In genomic region chrX:54891573-54891972, GRCh38 we compare ENCODE assay signal across 10 cellular contexts. TPM values are rescaled to one million over a fixed set of nuclear protein-coding genes. Genes with fewer than 3 reads are reported as not detected.
DNase-seq lines count a peak whose midpoint lies in the region; ATAC-seq, FAIRE-seq and TF ChIP-seq lines count a peak whose summit lies in the region.
"Had no signal": no experiment of that assay in that cellular context is flagged by ENCODE, and none has a peak within 500 bp of the region (broad histone marks: within the 10 kb centered on the region; RNA-seq: fewer than 3 reads in every experiment).

No MANE protein-coding gene starts in this region.

- no CpG with 5 or more reads among the region's 3 CpGs for WGBS in endodermal cell (ENCODE audit: insufficient coverage in 1 of 2, insufficient read length in 1 of 2), 2 experiments
- 9 to 22% methylated on average over 3 of the region's 3 CpGs for WGBS in pancreas, 2 donors

- H3K9me3 ChIP-seq in endodermal cell (ENCODE audit: control insufficient read depth, low read length) (no peaks in the 10 kb centered on the region), pancreas (no peaks in the 10 kb centered on the region)

- H2AFZ ChIP-seq in KMS-11 (ENCODE audit: low read depth), result no peak overlapping the region

- H3K27me3 ChIP-seq in KMS-11 (ENCODE audit: insufficient read depth, low read depth), result no peaks in the 10 kb centered on the region
- H3K27me3 ChIP-seq in endodermal cell (ENCODE audit: control insufficient read depth, insufficient read depth, low read length, poor library complexity, severe bottlenecking), result peaks cover 10% of the 10 kb centered on the region
- peaks cover 0 to 5% (median 0%) of the 10 kb centered on the region in 4 donors for H3K27me3 ChIP-seq in pancreas

- peak in 3 of 4 donors; percentile 41 to 82 (median 70) for ATAC-seq in pancreas
- ATAC-seq in GM18519 (IDR thresholded peaks at IDR 0.05; ENCODE audit: low FRiP score, unreplicated experiment), result no peak

- H3K27ac ChIP-seq in KMS-11 (no peak overlapping the region), endodermal cell (ENCODE audit: low read depth, low read length) (no peak overlapping the region), pancreas (no peak overlapping the region)

- peak; percentile 61 for DNase-seq in activated effector memory CD4-positive, alpha-beta T cell treated with anti-CD3 and anti-CD28 coated beads, Interleukin-2, amount 50 U/mL, for 16 hours
- no peak for DNase-seq in activated effector memory CD4-positive, alpha-beta T cell treated with Interleukin-2 at 50 U/mL for 16 hours
- DNase-seq in T-helper 1 cell, result peak in 4 of 5 donors; percentile 5 to 28 (median 16)
- peak; percentile 60 for DNase-seq in endodermal cell
- peak in 2 of 6 donors; percentile 21 to 26 for DNase-seq in pancreas
- DNase-seq in NK-92 (lab: John Stamatoyannopoulos, UW; ENCODE audit: unreplicated experiment), result no peak

- no peaks in the 10 kb centered on the region for H3K36me3 Mint-ChIP-seq in endodermal cell (ENCODE audit: low read depth)

- TF ChIP-seq CTCF in KMS-11 (conservative IDR thresholded peaks at IDR 0.05; ENCODE audit: low read depth, low read length) (peak; percentile 31; the same call in 1 of the 2 replicates), endodermal cell (conservative IDR thresholded peaks at IDR 0.05) (peak; percentile 72), pancreas (IDR thresholded peaks at IDR 0.05) (peak in 2 of 4 donors; percentile 23 to 24)

- H3K9ac ChIP-seq in KMS-11 (no peak overlapping the region), endodermal cell (ENCODE audit: extremely low read depth, low read length, poor library complexity, severe bottlenecking) (no peak overlapping the region)

- no peaks in the 10 kb centered on the region for H3K4me1 Mint-ChIP-seq in endodermal cell

- H3K4me1 ChIP-seq in KMS-11 (ENCODE audit: low read depth, poor library complexity, severe bottlenecking) (no peaks in the 10 kb centered on the region), endodermal cell (ENCODE audit: control insufficient read depth, insufficient read depth, low read length) (no peaks in the 10 kb centered on the region), pancreas (no peaks in the 10 kb centered on the region)

- no peaks in the 10 kb centered on the region for H3K79me2 ChIP-seq in KMS-11 (ENCODE audit: insufficient read depth, low read depth)

- peaks cover 66% of the 10 kb centered on the region for H3K9me3 Mint-ChIP-seq in endodermal cell
- H3K9me3 Mint-ChIP-seq: stimulated activated naive CD8-positive, alpha-beta T cell treated with anti-CD3 and anti-CD28 coated beads, Interleukin-15, Interleukin-2, amounts not matched to agents 100 ng/mL and 50 ng/mL, for 24 hours had no signal

- H4K20me1 ChIP-seq in KMS-11 (ENCODE audit: insufficient read depth), result no peaks in the 10 kb centered on the region

- H3K36me3 ChIP-seq in KMS-11 (ENCODE audit: insufficient read depth) (no peaks in the 10 kb centered on the region), endodermal cell (ENCODE audit: control insufficient read depth, insufficient read depth, low read length) (no peaks in the 10 kb centered on the region), pancreas (no peaks in the 10 kb centered on the region)

- no peak overlapping the region for H3K27ac Mint-ChIP-seq in endodermal cell
- H3K27ac Mint-ChIP-seq: stimulated activated naive CD8-positive, alpha-beta T cell treated with anti-CD3 and anti-CD28 coated beads, Interleukin-15, Interleukin-2, amounts not matched to agents 100 ng/mL and 50 ng/mL, for 24 hours had no signal

- no peak for FAIRE-seq in pancreas (lab: Jason Lieb, UNC)
- FAIRE-seq: colon had no signal

- H3K4me3 Mint-ChIP-seq in endodermal cell, result no peak overlapping the region
- H3K4me3 Mint-ChIP-seq: stimulated activated naive CD8-positive, alpha-beta T cell treated with anti-CD3 and anti-CD28 coated beads, Interleukin-15, Interleukin-2, amounts not matched to agents 100 ng/mL and 50 ng/mL, for 24 hours had no signal

- H3K4me3 ChIP-seq in KMS-11 (IDR thresholded peaks at IDR 0.05; ENCODE audit: insufficient read depth, low read depth, low read length) (no peak overlapping the region), endodermal cell (ENCODE audit: low read length) (no peak overlapping the region), pancreas (no peak overlapping the region)

- intact Hi-C loops in pancreas (cut with DNase I), result no loop called here

- H3K4me2 ChIP-seq in KMS-11, result no peak overlapping the region

- peaks cover 12% of the 10 kb centered on the region for H3K27me3 Mint-ChIP-seq in endodermal cell (ENCODE audit: insufficient read depth)
- H3K27me3 Mint-ChIP-seq: stimulated activated naive CD8-positive, alpha-beta T cell treated with anti-CD3 and anti-CD28 coated beads, Interleukin-15, Interleukin-2, amounts not matched to agents 100 ng/mL and 50 ng/mL, for 24 hours had no signal

RNA-seq across cellular contexts. Expression of gene TRO, which starts 29.1 kb away (rescaled TPM):
- 100 to 1,000 TPM; 118 to 169 TPM for total RNA-seq in endodermal cell
- 138 TPM for polyA plus RNA-seq in endodermal cell (2013, experiment 1 of 2)
- 116 TPM for polyA plus RNA-seq in endodermal cell (2013, experiment 2 of 2)
- 10 to 100 TPM in 2 of 6 donors, 1 to 10 TPM in 4; 6.0 to 15.0 (median 9.2) TPM for total RNA-seq in pancreas
- 100 to 1,000 TPM in 1 of 2 donors, 10 to 100 TPM in 1; 39.3 to 107 TPM for polyA plus RNA-seq in pancreas

Comparison
In these comparisons a context has a peak if more than half of its experiments do, and no peak if none do; other contexts are left out.
1. DNase-seq: peak in activated effector memory CD4-positive, alpha-beta T cell treated with anti-CD3 and anti-CD28 coated beads, Interleukin-2, amount 50 U/mL, for 16 hours (single experiment), T-helper 1 cell (4 of 5) and endodermal cell (single experiment); none in activated effector memory CD4-positive, alpha-beta T cell treated with Interleukin-2 at 50 U/mL for 16 hours (single experiment) and NK-92 (single experiment).
2. RNA of gene TRO, which starts 29.1 kb away (total RNA-seq): 118 to 169 TPM in endodermal cell; 6.0 to 15.0 TPM in pancreas; every median in the first group is over 4 times any median in the second.